8 cellular contexts compared by ENCODE assay signal in genomic region chr5:138331449-138332368, GRCh38. TPM values are rescaled to one million over a fixed set of nuclear protein-coding genes. Genes with fewer than 3 reads are reported as not detected.
DNase-seq lines count a peak whose midpoint lies in the region; ATAC-seq and TF ChIP-seq lines count a peak whose summit lies in the region.

TSS of gene CDC25C (minus strand) at chr5:138331804. CDS start at chr5:138331180, 624 bp downstream.

- peak within 1 kb of the TSS; percentile 88 for H3K4me3 Mint-ChIP-seq in activated naive CD8-positive, alpha-beta T cell
- H3K4me3 Mint-ChIP-seq in glutamatergic neuron (ENCODE audit: unreplicated experiment) = peak within 1 kb of the TSS; percentile 98

- peaks cover 8% of the 10 kb centered on the region for H3K4me1 Mint-ChIP-seq in activated naive CD8-positive, alpha-beta T cell (ENCODE audit: low read depth)
- peaks cover 8% of the 10 kb centered on the region for H3K4me1 Mint-ChIP-seq in glutamatergic neuron (ENCODE audit: low read depth, unreplicated experiment)

- no peaks in the 10 kb centered on the region for H3K36me3 Mint-ChIP-seq in activated naive CD8-positive, alpha-beta T cell
- no peaks in the 10 kb centered on the region for H3K36me3 Mint-ChIP-seq in glutamatergic neuron (ENCODE audit: unreplicated experiment)

- under 1% methylated on average over 55 of the region's 55 CpGs for WGBS in thymus

- no peaks in the 10 kb centered on the region for H3K27me3 Mint-ChIP-seq in activated naive CD8-positive, alpha-beta T cell
- H3K27me3 Mint-ChIP-seq in glutamatergic neuron (ENCODE audit: unreplicated experiment) = peaks cover 8% of the 10 kb centered on the region

- ATAC-seq in HG02642 (IDR thresholded peaks at IDR 0.05; ENCODE audit: poor library complexity, unreplicated experiment) = peak; percentile 99

- DNase-seq in NCI-H1105 (lab: John Stamatoyannopoulos, UW) = peak; percentile 96
- DNase-seq in SKM-1 (lab: John Stamatoyannopoulos, UW; ENCODE audit: unreplicated experiment) = peak; percentile 97
- DNase-seq in glutamatergic neuron = peak; percentile 97
- peak; percentile 98 for DNase-seq in osteoblast (ENCODE audit: insufficient read length, low spot score, missing footprints)

- H2AFZ ChIP-seq in osteoblast (ENCODE audit: low read length) = peak within 1 kb of the TSS; percentile 100

- H3K9me3 ChIP-seq in osteoblast (ENCODE audit: low read depth, low read length) (no peaks in the 10 kb centered on the region), thymus (ENCODE audit: control insufficient read depth) (no peaks in the 10 kb centered on the region)

- no peaks in the 10 kb centered on the region for H3K36me3 ChIP-seq in osteoblast (ENCODE audit: insufficient read depth, low read length)
- H3K36me3 ChIP-seq in thymus (ENCODE audit: control insufficient read depth, insufficient read depth) = peaks cover 8% of the 10 kb centered on the region

- H3K27ac ChIP-seq in osteoblast (ENCODE audit: low read depth, low read length) (peak within 1 kb of the TSS; percentile 68), thymus (ENCODE audit: low read depth) (no peak within 1 kb of the TSS)

- H3K4me2 ChIP-seq in osteoblast (ENCODE audit: insufficient read depth, low read length) = peak within 1 kb of the TSS; percentile 99

- peak within 1 kb of the TSS; percentile 34 for H3K27ac Mint-ChIP-seq in activated naive CD8-positive, alpha-beta T cell
- H3K27ac Mint-ChIP-seq in glutamatergic neuron (ENCODE audit: unreplicated experiment) = peak within 1 kb of the TSS; percentile 31

- TF ChIP-seq CTCF in glutamatergic neuron (IDR thresholded peaks at IDR 0.05; ENCODE audit: partially characterized antibody, unreplicated experiment) (no peak), osteoblast (IDR thresholded peaks at IDR 0.05; ENCODE audit: extremely low read depth, low read depth, low read length) (no peak)

- H3K4me3 ChIP-seq in osteoblast (ENCODE audit: insufficient read depth, low read length) = peak within 1 kb of the TSS; percentile 91
- H3K4me3 ChIP-seq in thymus (ENCODE audit: low read length) = peak within 1 kb of the TSS; percentile 59

- H3K9me3 Mint-ChIP-seq in activated naive CD8-positive, alpha-beta T cell (ENCODE audit: low read depth) = no peaks in the 10 kb centered on the region
- no peaks in the 10 kb centered on the region for H3K9me3 Mint-ChIP-seq in glutamatergic neuron (ENCODE audit: unreplicated experiment)

- H3K4me1 ChIP-seq in osteoblast (ENCODE audit: insufficient read depth, low read length) (peaks cover 11% of the 10 kb centered on the region), thymus (ENCODE audit: control insufficient read depth, insufficient read depth, low read length) (peaks cover 21% of the 10 kb centered on the region)

- H3K27me3 ChIP-seq in osteoblast (ENCODE audit: insufficient read depth, low read length) (no peaks in the 10 kb centered on the region), thymus (ENCODE audit: control insufficient read depth, insufficient read depth) (no peaks in the 10 kb centered on the region)

- TF ChIP-seq POLR2A in GM10847 (IDR thresholded peaks at IDR 0.05; ENCODE audit: extremely low read depth, insufficient read length) = peak; percentile 29

- peaks cover 6% of the 10 kb centered on the region for H3K79me2 ChIP-seq in osteoblast (ENCODE audit: insufficient read depth, low read length)

- H4K20me1 ChIP-seq in osteoblast (ENCODE audit: insufficient read depth, low read length) = no peaks in the 10 kb centered on the region

RNA-seq across cellular contexts. Expression of gene CDC25C, which starts in this region (rescaled TPM):
- total RNA-seq in glutamatergic neuron (ENCODE audit: unreplicated experiment) = 3.2 TPM
- 1.8 TPM in 2 replicates for total RNA-seq in osteoblast
- 1.9 TPM for polyA plus RNA-seq in thymus
